In the genomic region with DNA sequence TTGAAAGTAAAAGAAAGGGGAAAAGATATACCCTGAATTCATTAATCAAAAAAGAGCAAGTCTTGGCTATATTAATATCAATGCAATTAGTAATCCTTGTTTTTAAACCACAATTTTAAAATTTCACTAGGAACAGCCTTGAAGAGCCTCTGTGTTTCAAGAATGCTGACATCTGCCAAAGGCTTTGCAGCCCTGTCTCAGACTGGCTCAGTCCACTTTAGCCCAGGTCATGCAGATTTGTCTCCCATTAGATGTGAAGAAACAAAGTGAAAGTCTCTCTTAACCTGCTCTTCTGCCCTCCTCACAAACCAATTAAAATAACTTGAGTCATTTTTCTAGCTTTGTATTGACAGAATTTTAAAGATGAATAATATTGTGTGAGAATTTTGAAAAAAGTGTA, we compare ENCODE assay signal across 16 cellular contexts.
A peak's percentile ranks its signal among the peaks of the same experiment; 100 is the strongest.
DNase-seq lines count a peak whose midpoint lies in the region; TF ChIP-seq lines count a peak whose summit lies in the region.
"Had no signal": no experiment of that assay in that cellular context is flagged by ENCODE, and none has a peak within 500 bp of the region (broad histone marks: within the 10 kb centered on the region; RNA-seq: fewer than 3 reads in every experiment).

No MANE protein-coding gene starts in this region.

- H3K4me3 ChIP-seq in Loucy (ENCODE audit: low read length, poor library complexity, severe bottlenecking), result no peak overlapping the region
- no peak overlapping the region for H3K4me3 ChIP-seq in osteoblast (ENCODE audit: insufficient read depth, low read length)

- H4K20me1 ChIP-seq in Loucy (ENCODE audit: insufficient read depth, low read length, poor library complexity, severe bottlenecking), result no peaks in the 10 kb centered on the region
- no peaks in the 10 kb centered on the region for H4K20me1 ChIP-seq in osteoblast (ENCODE audit: insufficient read depth, low read length)

- peak overlapping the region; percentile 11 for H3K27ac Mint-ChIP-seq in T-helper 1 cell treated with Interleukin-12 subunit alpha and Interleukin-12 subunit beta and Interleukin-4 antibody, amounts not matched to agents 30 μg/mL and 1 μg/mL, for 36 hours
- H3K27ac Mint-ChIP-seq in immature natural killer cell, result no peak overlapping the region

- peaks cover 69% of the 10 kb centered on the region for H3K4me1 Mint-ChIP-seq in T-helper 1 cell treated with Interleukin-12 subunit alpha and Interleukin-12 subunit beta and Interleukin-4 antibody, amounts not matched to agents 30 μg/mL and 1 μg/mL, for 36 hours (ENCODE audit: low read depth)
- peaks cover 5 to 7% of the 10 kb centered on the region in 2 donors for H3K4me1 Mint-ChIP-seq in immature natural killer cell

- no peak for DNase-seq in T-helper 1 cell
- peak; percentile 54 for DNase-seq in amniotic epithelial cell (ENCODE audit: low read depth)
- peak; percentile 47 for DNase-seq in osteoblast (ENCODE audit: insufficient read length, low spot score, missing footprints)
- DNase-seq in T-helper 9 cell, result no peak
- DNase-seq in immature natural killer cell, result no peak
- no peak for DNase-seq in NCI-H1694 treated with DMSO at 0.1 percent for 48 hours (lab: John Stamatoyannopoulos, UW)
- DNase-seq: C1 segment of cervical spinal cord, DMS 273 treated with DMSO at 0.1 percent for 48 hours, NCI-H1436, NCI-H2107, NCI-H446 treated with DMSO at 0.1 percent for 48 hours, NCI-H748 treated with DMSO at 0.1 percent for 48 hours, Right ventricle myocardium superior had no signal

- H3K27ac ChIP-seq in osteoblast (ENCODE audit: low read depth, low read length), result no peak overlapping the region
- H3K27ac ChIP-seq: KMS-11 had no signal

- peak overlapping the region; percentile 22 for H3K9ac ChIP-seq in Loucy (ENCODE audit: low read depth, low read length, poor library complexity, severe bottlenecking)
- H3K9ac ChIP-seq: KMS-11 had no signal

- H3K4me1 ChIP-seq in Loucy (ENCODE audit: insufficient read depth, low read length, poor library complexity, severe bottlenecking) (peaks cover 26% of the 10 kb centered on the region), osteoblast (ENCODE audit: insufficient read depth, low read length) (peaks cover 42% of the 10 kb centered on the region)

- peak overlapping the region; percentile 65; the same call in 1 of the 2 replicates for H2AFZ ChIP-seq in Loucy (ENCODE audit: low read length)
- no peak overlapping the region for H2AFZ ChIP-seq in osteoblast (ENCODE audit: low read length)

- H3K9me3 ChIP-seq in Loucy (ENCODE audit: insufficient read depth, low read depth, low read length) (no peaks in the 10 kb centered on the region), osteoblast (ENCODE audit: low read depth, low read length) (no peaks in the 10 kb centered on the region)

- H3K79me2 ChIP-seq in Loucy (ENCODE audit: insufficient read depth, low read length) (no peaks in the 10 kb centered on the region), osteoblast (ENCODE audit: insufficient read depth, low read length) (no peaks in the 10 kb centered on the region)

- H3K36me3 ChIP-seq in Loucy (ENCODE audit: insufficient read depth, low read length), result no peaks in the 10 kb centered on the region
- no peaks in the 10 kb centered on the region for H3K36me3 ChIP-seq in osteoblast (ENCODE audit: insufficient read depth, low read length)

- H3K27me3 Mint-ChIP-seq in T-helper 1 cell treated with Interleukin-12 subunit alpha and Interleukin-12 subunit beta and Interleukin-4 antibody, amounts not matched to agents 30 μg/mL and 1 μg/mL, for 36 hours (ENCODE audit: low read depth), result no peaks in the 10 kb centered on the region
- H3K27me3 Mint-ChIP-seq in immature natural killer cell (ENCODE audit: low read depth in 3 of 3), result peaks cover 2 to 5% (median 4%) of the 10 kb centered on the region in 3 donors

- H3K9me3 Mint-ChIP-seq in T-helper 1 cell treated with Interleukin-12 subunit alpha and Interleukin-12 subunit beta and Interleukin-4 antibody, amounts not matched to agents 30 μg/mL and 1 μg/mL, for 36 hours, result no peaks in the 10 kb centered on the region
- H3K9me3 Mint-ChIP-seq in immature natural killer cell, result no peaks in the 10 kb centered on the region

- H3K9me2 ChIP-seq in Loucy (replicated peaks; ENCODE audit: low read depth, low read length), result no peaks in the 10 kb centered on the region

- H3K4me2 ChIP-seq in Loucy (ENCODE audit: low read depth, low read length, poor library complexity, severe bottlenecking) (no peak overlapping the region), osteoblast (ENCODE audit: insufficient read depth, low read length) (no peak overlapping the region)
- H3K4me2 ChIP-seq: KMS-11 had no signal

- no peaks in the 10 kb centered on the region for H3K36me3 Mint-ChIP-seq in T-helper 1 cell treated with Interleukin-12 subunit alpha and Interleukin-12 subunit beta and Interleukin-4 antibody, amounts not matched to agents 30 μg/mL and 1 μg/mL, for 36 hours (ENCODE audit: low read depth)
- no peaks in the 10 kb centered on the region for H3K36me3 Mint-ChIP-seq in immature natural killer cell

- no peaks in the 10 kb centered on the region for H3K27me3 ChIP-seq in Loucy (ENCODE audit: insufficient read depth, low read length, poor library complexity, severe bottlenecking)
- no peaks in the 10 kb centered on the region for H3K27me3 ChIP-seq in osteoblast (ENCODE audit: insufficient read depth, low read length)

- H3K4me3 Mint-ChIP-seq in T-helper 1 cell treated with Interleukin-12 subunit alpha and Interleukin-12 subunit beta and Interleukin-4 antibody, amounts not matched to agents 30 μg/mL and 1 μg/mL, for 36 hours, result no peak overlapping the region
- H3K4me3 Mint-ChIP-seq in immature natural killer cell, result no peak overlapping the region

- TF ChIP-seq CTCF in Loucy (conservative IDR thresholded peaks at IDR 0.05; ENCODE audit: low read length) (no peak), osteoblast (IDR thresholded peaks at IDR 0.05; ENCODE audit: extremely low read depth, low read depth, low read length) (no peak)

- H3F3A ChIP-seq in Loucy (ENCODE audit: low read depth), result no peaks in the 10 kb centered on the region

Comparison
In these comparisons a context has a peak if more than half of its experiments do, and no peak if none do; other contexts are left out.
1. DNase-seq: peak in amniotic epithelial cell (single experiment) and osteoblast (single experiment); none in T-helper 1 cell (0 of 5), T-helper 9 cell (single experiment), immature natural killer cell (0 of 3) and NCI-H1694 treated with DMSO at 0.1 percent for 48 hours (single experiment).